ENCODE assay signal across 17 cellular contexts in the genomic region with DNA sequence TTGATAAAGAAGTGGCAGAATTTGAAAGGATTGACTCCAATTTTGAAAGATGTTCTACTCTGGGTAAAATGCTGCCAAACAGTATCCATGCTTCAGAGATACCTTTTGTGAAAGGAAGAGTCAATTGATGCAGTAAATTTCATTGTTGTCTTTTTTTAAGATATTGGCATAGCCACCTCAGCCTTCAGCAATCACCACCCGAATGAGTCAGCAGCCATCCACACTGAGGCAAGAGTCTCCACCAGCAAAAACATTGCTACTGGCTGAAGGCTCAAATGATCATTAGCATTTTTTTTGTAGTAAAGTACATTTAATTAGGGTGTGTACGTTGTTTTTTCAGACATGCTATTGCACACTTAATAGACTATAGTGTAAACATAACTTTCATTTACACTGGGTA. TPM values are rescaled to one million over a fixed set of nuclear protein-coding genes. Genes with fewer than 3 reads are reported as not detected.
DNase-seq lines count a peak whose midpoint lies in the region; ATAC-seq and TF ChIP-seq lines count a peak whose summit lies in the region.
"Had no signal": no experiment of that assay in that cellular context is flagged by ENCODE, and none has a peak within 500 bp of the region (broad histone marks: within the 10 kb centered on the region; RNA-seq: fewer than 3 reads in every experiment).

No MANE protein-coding gene starts in this region.

- H3K27me3 Mint-ChIP-seq in activated CD8-positive, alpha-beta memory T cell treated with anti-CD3 and anti-CD28 coated beads, Interleukin-2, amount 10 ng/mL, durations not matched to agents 7 days and 5 days, result no peaks in the 10 kb centered on the region
- H3K27me3 Mint-ChIP-seq: B cell had no signal

- H3K9me3 Mint-ChIP-seq in activated CD8-positive, alpha-beta memory T cell treated with anti-CD3 and anti-CD28 coated beads, Interleukin-2, amount 10 ng/mL, durations not matched to agents 7 days and 5 days (ENCODE audit: low read depth), result no peaks in the 10 kb centered on the region
- H3K9me3 Mint-ChIP-seq: activated naive CD4-positive, alpha-beta T cell treated with anti-CD3 and anti-CD28 coated beads for 36 hours had no signal

- H3K4me3 ChIP-seq in foreskin fibroblast (ENCODE audit: low read depth in 1 of 2, low read length in 2 of 2), result no peak overlapping the region
- H3K4me3 ChIP-seq: thyroid gland had no signal

- H3K4me3 Mint-ChIP-seq in activated CD8-positive, alpha-beta memory T cell treated with anti-CD3 and anti-CD28 coated beads, Interleukin-2, amount 10 ng/mL, durations not matched to agents 7 days and 5 days, result no peak overlapping the region
- H3K4me3 Mint-ChIP-seq: activated naive CD4-positive, alpha-beta T cell treated with anti-CD3 and anti-CD28 coated beads for 36 hours; B cell had no signal

- no peak for TF ChIP-seq CTCF in foreskin fibroblast (IDR thresholded peaks at IDR 0.05; ENCODE audit: low read depth, low read length)

- in situ Hi-C loops in ACHN (cut with HindIII; ENCODE audit: low pct_ligation_motif_present, low pct_unique_long_range_greater_than_20kb, low sequenced_read_pairs), result no loop called here

- no peak overlapping the region for H3K27ac Mint-ChIP-seq in activated CD8-positive, alpha-beta memory T cell treated with anti-CD3 and anti-CD28 coated beads, Interleukin-2, amount 10 ng/mL, durations not matched to agents 7 days and 5 days
- H3K27ac Mint-ChIP-seq: activated naive CD4-positive, alpha-beta T cell treated with anti-CD3 and anti-CD28 coated beads for 36 hours; B cell had no signal

- no peaks in the 10 kb centered on the region for H3K4me1 Mint-ChIP-seq in activated CD8-positive, alpha-beta memory T cell treated with anti-CD3 and anti-CD28 coated beads, Interleukin-2, amount 10 ng/mL, durations not matched to agents 7 days and 5 days
- H3K4me1 Mint-ChIP-seq: B cell had no signal

- peaks cover 1% of the 10 kb centered on the region for H3K36me3 Mint-ChIP-seq in activated CD8-positive, alpha-beta memory T cell treated with anti-CD3 and anti-CD28 coated beads, Interleukin-2, amount 10 ng/mL, durations not matched to agents 7 days and 5 days

- no peak for ATAC-seq in GM21576 (IDR thresholded peaks at IDR 0.05; ENCODE audit: unreplicated experiment)
- ATAC-seq in activated CD8-positive, alpha-beta memory T cell treated with anti-CD3 and anti-CD28 coated beads, Interleukin-2, amount 10 ng/mL, durations not matched to agents 7 days and 5 days, result no peak
- ATAC-seq in HG03439 (IDR thresholded peaks at IDR 0.05; ENCODE audit: unreplicated experiment), result no peak

- DNase-seq in ACHN (peak; percentile 36), HS-27A (ENCODE audit: low read depth) (peak; percentile 24), amniotic stem cell (lab: John Stamatoyannopoulos, UW) (peak; percentile 11), foreskin fibroblast (peak; percentile 64 to 85)
- no peak for DNase-seq in stimulated activated CD8-positive, alpha-beta memory T cell treated with anti-CD3 and anti-CD28 coated beads, Interleukin-4, amount 100 ng/mL, for 48 hours
- DNase-seq in activated CD8-positive, alpha-beta memory T cell treated with anti-CD3 and anti-CD28 coated beads, Interleukin-2, amount 10 ng/mL, durations not matched to agents 7 days and 5 days, result no peak
- DNase-seq: activated naive CD4-positive, alpha-beta T cell treated with anti-CD3 and anti-CD28 coated beads for 36 hours; DMS79; foreskin melanocyte; MM.1S; NCI-H2171 treated with DMSO at 0.1 percent for 48 hours; stimulated activated CD4-positive, alpha-beta T cell treated with anti-CD3 and anti-CD28 coated beads, Interleukin-15, amount 100 ng/mL, for 24 hours; thyroid gland had no signal

- CTCF ChIA-PET in activated CD8-positive, alpha-beta memory T cell treated with anti-CD3 and anti-CD28 coated beads, Interleukin-2, amount 10 ng/mL, durations not matched to agents 7 days and 5 days (lab: Charles Lee), result interaction anchor here (0.6 kb wide), 1 partner anchor 14 kb away, joined by 3 read pairs; no protein-coding TSS in a partner anchor

RNA-seq across cellular contexts. Expression of a gene that starts 31.7 kb away (rescaled TPM):
- under 1 TPM; 0.05 to 0.18 TPM for total RNA-seq in activated CD8-positive, alpha-beta memory T cell treated with anti-CD3 and anti-CD28 coated beads, Interleukin-2, amount 10 ng/mL, durations not matched to agents 7 days and 5 days
- total RNA-seq: activated naive CD4-positive, alpha-beta T cell treated with anti-CD3 and anti-CD28 coated beads for 36 hours; mononuclear cell had no signal

RNA-seq across cellular contexts. Expression of a gene that starts 44.8 kb away (rescaled TPM):
- total RNA-seq in activated CD8-positive, alpha-beta memory T cell treated with anti-CD3 and anti-CD28 coated beads, Interleukin-2, amount 10 ng/mL, durations not matched to agents 7 days and 5 days, result not detected
- total RNA-seq: activated naive CD4-positive, alpha-beta T cell treated with anti-CD3 and anti-CD28 coated beads for 36 hours; B cell; mononuclear cell; thyroid gland had no signal

Comparison
In these comparisons a context has a peak if more than half of its experiments do, and no peak if none do; other contexts are left out.
1. DNase-seq: peak in ACHN (single experiment), HS-27A (single experiment), amniotic stem cell (single experiment) and foreskin fibroblast (2 of 2); none in stimulated activated CD8-positive, alpha-beta memory T cell treated with anti-CD3 and anti-CD28 coated beads, Interleukin-4, amount 100 ng/mL, for 48 hours (single experiment) and activated CD8-positive, alpha-beta memory T cell treated with anti-CD3 and anti-CD28 coated beads, Interleukin-2, amount 10 ng/mL, durations not matched to agents 7 days and 5 days (single experiment).